20 cellular contexts compared by ENCODE assay signal in genomic region chr3:31839144-31839917, GRCh38.
"Had no signal": no experiment of that assay in that cellular context is flagged by ENCODE, and none has a peak within 500 bp of the region (broad histone marks: within the 10 kb centered on the region; RNA-seq: fewer than 3 reads in every experiment).

No MANE protein-coding gene starts in this region.

- H3K36me3 ChIP-seq: esophagus squamous epithelium, ovary had no signal

- H3K9me3 Mint-ChIP-seq: activated B cell treated with CpG ODN at 0.5 μM for 24 hours; activated CD4-positive, alpha-beta memory T cell treated with anti-CD3 and anti-CD28 coated beads, Interleukin-2, amount 10 ng/mL, durations not matched to agents 7 days and 5 days; dendritic cell treated with granulocyte-macrophage colony-stimulating factor and Interleukin-4, amounts not matched to agents 40 ng/mL and 50 ng/mL, for 4 days; stimulated activated effector memory CD8-positive, alpha-beta T cell treated with anti-CD3 and anti-CD28 coated beads, Interleukin-12 subunit alpha, Interleukin-12 subunit beta, amount 100 ng/mL, for 72 hours; T-cell had no signal

- H3K36me3 Mint-ChIP-seq: activated CD8-positive, alpha-beta memory T cell treated with anti-CD3 and anti-CD28 coated beads, Interleukin-2, amount 10 ng/mL, durations not matched to agents 7 days and 5 days; brain; stimulated activated effector memory CD8-positive, alpha-beta T cell treated with anti-CD3 and anti-CD28 coated beads, Interleukin-12 subunit alpha, Interleukin-12 subunit beta, amount 100 ng/mL, for 72 hours; T-cell had no signal

- H3K27me3 Mint-ChIP-seq: activated B cell treated with CpG ODN at 0.5 μM for 24 hours; activated naive CD8-positive, alpha-beta T cell treated with anti-CD3 and anti-CD28 coated beads for 36 hours; dendritic cell treated with granulocyte-macrophage colony-stimulating factor and Interleukin-4, amounts not matched to agents 40 ng/mL and 50 ng/mL, for 4 days; naive thymus-derived CD8-positive, alpha-beta T cell had no signal

- DNase-seq: activated B cell treated with CpG ODN at 0.5 μM for 24 hours; activated CD4-positive, alpha-beta memory T cell treated with anti-CD3 and anti-CD28 coated beads, Interleukin-2, amount 10 ng/mL, durations not matched to agents 7 days and 5 days; activated CD4-positive, alpha-beta T cell treated with anti-CD3 and anti-CD28 coated beads for 4 hours; activated CD8-positive, alpha-beta memory T cell treated with anti-CD3 and anti-CD28 coated beads, Interleukin-2, amount 10 ng/mL, durations not matched to agents 7 days and 5 days; activated naive CD8-positive, alpha-beta T cell treated with anti-CD3 and anti-CD28 coated beads for 36 hours; cerebellar nuclear complex; effector memory CD4-positive, alpha-beta T cell; esophagus squamous epithelium; head of caudate nucleus; left ventricle myocardium superior; mesenchymal stem cell; mucosa of descending colon; naive thymus-derived CD8-positive, alpha-beta T cell; ovary; stimulated activated CD4-positive, alpha-beta T cell treated with anti-CD3 and anti-CD28 coated beads, Interleukin-4, amount 100 ng/mL, for 24 hours; T-cell had no signal

- H3K4me1 Mint-ChIP-seq: activated CD4-positive, alpha-beta memory T cell treated with anti-CD3 and anti-CD28 coated beads, Interleukin-2, amount 10 ng/mL, durations not matched to agents 7 days and 5 days; activated CD8-positive, alpha-beta memory T cell treated with anti-CD3 and anti-CD28 coated beads, Interleukin-2, amount 10 ng/mL, durations not matched to agents 7 days and 5 days; activated naive CD8-positive, alpha-beta T cell treated with anti-CD3 and anti-CD28 coated beads for 36 hours; stimulated activated effector memory CD8-positive, alpha-beta T cell treated with anti-CD3 and anti-CD28 coated beads, Interleukin-12 subunit alpha, Interleukin-12 subunit beta, amount 100 ng/mL, for 72 hours; T-cell had no signal

- H3K4me3 Mint-ChIP-seq: activated B cell treated with CpG ODN at 0.5 μM for 24 hours; activated CD4-positive, alpha-beta memory T cell treated with anti-CD3 and anti-CD28 coated beads, Interleukin-2, amount 10 ng/mL, durations not matched to agents 7 days and 5 days; activated CD8-positive, alpha-beta memory T cell treated with anti-CD3 and anti-CD28 coated beads, Interleukin-2, amount 10 ng/mL, durations not matched to agents 7 days and 5 days; activated naive CD8-positive, alpha-beta T cell treated with anti-CD3 and anti-CD28 coated beads for 36 hours; brain; dendritic cell treated with granulocyte-macrophage colony-stimulating factor and Interleukin-4, amounts not matched to agents 40 ng/mL and 50 ng/mL, for 4 days; naive thymus-derived CD8-positive, alpha-beta T cell; stimulated activated effector memory CD8-positive, alpha-beta T cell treated with anti-CD3 and anti-CD28 coated beads, Interleukin-12 subunit alpha, Interleukin-12 subunit beta, amount 100 ng/mL, for 72 hours; T-cell had no signal

- H3K27ac Mint-ChIP-seq: activated B cell treated with CpG ODN at 0.5 μM for 24 hours; activated CD4-positive, alpha-beta memory T cell treated with anti-CD3 and anti-CD28 coated beads, Interleukin-2, amount 10 ng/mL, durations not matched to agents 7 days and 5 days; activated CD8-positive, alpha-beta memory T cell treated with anti-CD3 and anti-CD28 coated beads, Interleukin-2, amount 10 ng/mL, durations not matched to agents 7 days and 5 days; activated naive CD8-positive, alpha-beta T cell treated with anti-CD3 and anti-CD28 coated beads for 36 hours; brain; dendritic cell treated with granulocyte-macrophage colony-stimulating factor and Interleukin-4, amounts not matched to agents 40 ng/mL and 50 ng/mL, for 4 days; naive thymus-derived CD8-positive, alpha-beta T cell; stimulated activated effector memory CD8-positive, alpha-beta T cell treated with anti-CD3 and anti-CD28 coated beads, Interleukin-12 subunit alpha, Interleukin-12 subunit beta, amount 100 ng/mL, for 72 hours; T-cell had no signal

- ATAC-seq: activated CD8-positive, alpha-beta memory T cell treated with anti-CD3 and anti-CD28 coated beads, Interleukin-2, amount 10 ng/mL, durations not matched to agents 7 days and 5 days; left ventricle myocardium superior; mucosa of descending colon; naive thymus-derived CD8-positive, alpha-beta T cell; sciatic nerve; stimulated activated effector memory CD8-positive, alpha-beta T cell treated with anti-CD3 and anti-CD28 coated beads, Interleukin-12 subunit alpha, Interleukin-12 subunit beta, amount 100 ng/mL, for 72 hours; T-cell had no signal

- H3K27me3 ChIP-seq: esophagus squamous epithelium, ovary had no signal

- H3K4me3 ChIP-seq: esophagus squamous epithelium, mucosa of descending colon, ovary had no signal

- H3K27ac ChIP-seq: esophagus squamous epithelium, ovary had no signal
